ENCODE assay signal across 1 cellular context in genomic region chr16:27254262-27254811, GRCh38.
TF ChIP-seq lines count a peak whose summit lies in the region.

No MANE protein-coding gene starts in this region.

TF ChIP-seq in HCT116, 20 proteins besides CTCF, POLR2A, EP300 and RAD21 (continued from another document):
- TF ChIP-seq YY1 (IDR thresholded peaks at IDR 0.05; ENCODE audit: extremely low read depth, insufficient replicate concordance, low read depth, low read length) (no peak), ATF3 (IDR thresholded peaks at IDR 0.05) (no peak), ZFX (IDR thresholded peaks at IDR 0.05) (no peak)
